8 cellular contexts compared by ENCODE assay signal in the genomic region with DNA sequence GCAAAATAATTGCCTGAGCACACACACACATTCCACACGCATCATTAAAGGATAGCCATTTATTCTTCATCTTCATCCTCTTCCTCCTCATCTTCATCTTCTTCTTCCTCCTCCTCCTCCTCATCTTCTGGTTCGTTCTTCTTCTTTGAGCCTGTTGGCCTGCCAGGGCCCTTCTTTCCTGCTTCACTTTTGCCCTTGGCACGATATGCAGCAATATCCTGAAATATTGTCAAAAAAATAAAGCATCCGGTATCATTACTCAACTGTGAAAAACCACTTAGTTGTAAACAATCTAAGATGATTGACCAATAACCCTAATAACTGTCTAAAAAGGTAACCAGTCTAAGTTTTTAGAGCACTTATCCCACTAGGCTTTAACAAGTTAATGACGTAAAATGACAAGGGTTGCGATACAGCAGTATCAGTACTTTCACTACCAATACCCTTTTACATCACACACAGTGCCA. TPM values are rescaled to one million over a fixed set of nuclear protein-coding genes. Genes with fewer than 3 reads are reported as not detected.
A peak's percentile ranks its signal among the peaks of the same experiment; 100 is the strongest.
DNase-seq lines count a peak whose midpoint lies in the region; ATAC-seq and TF ChIP-seq lines count a peak whose summit lies in the region.

No MANE protein-coding gene starts in this region.

- H3K27ac Mint-ChIP-seq in CD4-positive, alpha-beta T cell: peak overlapping the region; percentile 96
- H3K27ac Mint-ChIP-seq in IgD-negative memory B cell: peak overlapping the region; percentile 7 to 86 (median 82)

- H3K27me3 ChIP-seq in CD4-positive, alpha-beta T cell (ENCODE audit: control insufficient read depth, insufficient read depth, low read length): no peaks in the 10 kb centered on the region

- H3K4me1 Mint-ChIP-seq in CD4-positive, alpha-beta T cell (ENCODE audit: low read depth): peaks cover 37% of the 10 kb centered on the region
- H3K4me1 Mint-ChIP-seq in IgD-negative memory B cell: peaks cover 12 to 19% (median 16%) of the 10 kb centered on the region in 3 donors

- no peak for DNase-seq in CD4-positive, alpha-beta T cell
- DNase-seq in astrocyte of the spinal cord (ENCODE audit: low read depth, low spot score) (no peak), myocyte (ENCODE audit: low read depth) (peak; percentile 15), NCI-H1048 (lab: John Stamatoyannopoulos, UW) (no peak), NCI-H1105 (lab: John Stamatoyannopoulos, UW) (no peak)

- H3K27me3 Mint-ChIP-seq in CD4-positive, alpha-beta T cell: peaks cover 6% of the 10 kb centered on the region
- H3K27me3 Mint-ChIP-seq in IgD-negative memory B cell: peaks cover 2% of the 10 kb centered on the region

- no peak for TF ChIP-seq CTCF in CD4-positive, alpha-beta T cell (IDR thresholded peaks at IDR 0.05)
- TF ChIP-seq CTCF in astrocyte of the spinal cord (IDR thresholded peaks at IDR 0.05; ENCODE audit: low read depth, low read length): no peak

- peak overlapping the region; percentile 98 for H3K4me3 ChIP-seq in astrocyte of the spinal cord (ENCODE audit: low read depth, low read length)

- H3K27ac ChIP-seq in CD4-positive, alpha-beta T cell (ENCODE audit: low read depth, low read length): no peak overlapping the region

- no peak for ATAC-seq in CD4-positive, alpha-beta T cell (ENCODE audit: poor library complexity)
- ATAC-seq in HG03520 (IDR thresholded peaks at IDR 0.05; ENCODE audit: unreplicated experiment) (no peak), HG03342 (IDR thresholded peaks at IDR 0.05; ENCODE audit: unreplicated experiment) (no peak)

- CTCF ChIA-PET in CD4-positive, alpha-beta T cell (lab: Charles Lee): interaction anchor here (1.2 to 1.7 kb wide), 2 partner anchors 39 to 88 kb away, joined by 3 to 4 read pairs; a partner anchor contains a TSS

- H3K4me3 Mint-ChIP-seq in CD4-positive, alpha-beta T cell: peak overlapping the region; percentile 98
- peak overlapping the region; percentile 67 to 98 (median 92) for H3K4me3 Mint-ChIP-seq in IgD-negative memory B cell

- no peaks in the 10 kb centered on the region for H3K9me3 Mint-ChIP-seq in CD4-positive, alpha-beta T cell
- no peaks in the 10 kb centered on the region for H3K9me3 Mint-ChIP-seq in IgD-negative memory B cell

- H3K36me3 Mint-ChIP-seq in CD4-positive, alpha-beta T cell (ENCODE audit: low read depth): peaks cover 52% of the 10 kb centered on the region
- H3K36me3 Mint-ChIP-seq in IgD-negative memory B cell: peaks cover 2% of the 10 kb centered on the region

- intact Hi-C loops in CD4-positive, alpha-beta T cell (cut with DNase I, micrococcal nuclease): loop anchor here (5.0 to 10.0 kb wide), 2 partner anchors 165 to 953 kb away; a partner anchor contains a TSS

- H3K9me3 ChIP-seq in CD4-positive, alpha-beta T cell (ENCODE audit: control insufficient read depth, low read length): no peaks in the 10 kb centered on the region

- POLR2A ChIA-PET in CD4-positive, alpha-beta T cell (lab: Charles Lee): interaction anchor here (2.5 to 6.8 kb wide), 3 partner anchors 13 to 89 kb away, joined by 13 to 373 read pairs (median 17); a partner anchor contains a TSS

- in situ Hi-C loops in astrocyte of the spinal cord (cut with HindIII; ENCODE audit: low sequenced_read_pairs): no loop called here

RNA-seq across cellular contexts. Expression of a gene that starts 2.1 kb away (rescaled TPM):
- total RNA-seq in CD4-positive, alpha-beta T cell: 100 to 1,000 TPM; 228 to 232 TPM
- 128 TPM for polyA plus RNA-seq in IgD-negative memory B cell
- total RNA-seq in myocyte: 30.9 and 56.1 TPM in 2 replicates
- polyA plus RNA-seq in myocyte (2012): 21.6 TPM

RNA-seq across cellular contexts. Expression of a gene that starts 38.7 kb away (rescaled TPM):
- total RNA-seq in CD4-positive, alpha-beta T cell: 1 to 10 TPM; 2.5 to 3.9 TPM
- polyA plus RNA-seq in IgD-negative memory B cell: 2.5 TPM
- 27.3 and 70.7 TPM in 2 replicates for total RNA-seq in myocyte
- 20.2 TPM for polyA plus RNA-seq in myocyte (2012)
